Comparison of ENCODE assay signal across 8 cellular contexts in genomic region chr7:100539436-100540006, GRCh38. TPM values are rescaled to one million over a fixed set of nuclear protein-coding genes. Genes with fewer than 3 reads are reported as not detected.
DNase-seq lines count a peak whose midpoint lies in the region; ATAC-seq and TF ChIP-seq lines count a peak whose summit lies in the region.

No MANE protein-coding gene starts in this region.

- H3K4me3 ChIP-seq in mesodermal cell (ENCODE audit: extremely low read depth, insufficient read depth, low read length, poor library complexity, severe bottlenecking) = peak overlapping the region; percentile 76

- H3K9me3 ChIP-seq in mesodermal cell (ENCODE audit: control insufficient read depth, low read length) = no peaks in the 10 kb centered on the region

- no peak for DNase-seq in GM19240 (ENCODE audit: insufficient read length, low spot score)
- DNase-seq in SHP77 treated with DMSO at 0.1 percent for 48 hours (lab: John Stamatoyannopoulos, UW) = no peak
- DNase-seq in stimulated activated CD4-positive, alpha-beta T cell treated with anti-CD3 and anti-CD28 coated beads, Interleukin-1b, Interleukin-23, amount 100 ng/mL, for 48 hours = no peak

- H3K4me3 Mint-ChIP-seq in brain = peak overlapping the region; percentile 77 to 97 (median 92)

- peak overlapping the region in 2 of 5 experiments; percentile 48 to 81 for H3K27ac Mint-ChIP-seq in brain

- H3K9me3 Mint-ChIP-seq in brain = no peaks in the 10 kb centered on the region

- 0 to 1% methylated on average over 11 to 32 of the region's 44 CpGs for WGBS in mesodermal cell (ENCODE audit: insufficient coverage in 2 of 2), 2 experiments

- no peaks in the 10 kb centered on the region for H3K36me3 Mint-ChIP-seq in brain

- ATAC-seq in HG03064 (IDR thresholded peaks at IDR 0.05; ENCODE audit: low read depth, unreplicated experiment) (peak; percentile 10), GM21367 (IDR thresholded peaks at IDR 0.05; ENCODE audit: unreplicated experiment) (no peak)

- H3K4me1 ChIP-seq in mesodermal cell (ENCODE audit: control insufficient read depth, insufficient read depth, low read length, poor library complexity, severe bottlenecking) = no peaks in the 10 kb centered on the region

- TF ChIP-seq CTCF in 22Rv1 (IDR thresholded peaks at IDR 0.05) (no peak), brain (conservative IDR thresholded peaks at IDR 0.05) (no peak)

- peaks cover 54% of the 10 kb centered on the region for H3K4me1 Mint-ChIP-seq in brain

- H3K36me3 ChIP-seq in mesodermal cell (ENCODE audit: control insufficient read depth, insufficient read depth, low read length) = no peaks in the 10 kb centered on the region

- peaks cover 7% of the 10 kb centered on the region for H3K27me3 Mint-ChIP-seq in brain

- H3K27ac ChIP-seq in 22Rv1 = peak overlapping the region; percentile 91
- H3K27ac ChIP-seq in mesodermal cell (ENCODE audit: low read depth, low read length, severe bottlenecking) = no peak overlapping the region

RNA-seq across cellular contexts. Expression of gene AGFG2, which starts 0.5 kb away (rescaled TPM):
- polyA plus RNA-seq in brain (ENCODE audit: insufficient read depth, low read depth, low replicate concordance) = 44.8 TPM
- polyA plus RNA-seq in mesodermal cell (2013, experiment 1 of 2) = 14.0 TPM
- polyA plus RNA-seq in mesodermal cell (2013, experiment 2 of 2) = 9.2 TPM

RNA-seq across cellular contexts. Expression of gene SAP25, which starts 34.2 kb away (rescaled TPM):
- polyA plus RNA-seq in brain (ENCODE audit: insufficient read depth, low read depth, low replicate concordance) = 0.81 TPM
- polyA plus RNA-seq in mesodermal cell (2013, experiment 1 of 2) = 4.4 TPM
- 3.1 TPM for polyA plus RNA-seq in mesodermal cell (2013, experiment 2 of 2)

RNA-seq across cellular contexts. Expression of gene LRCH4, which starts 46.4 kb away (rescaled TPM):
- polyA plus RNA-seq in brain (ENCODE audit: insufficient read depth, low read depth, low replicate concordance) = 32.4 TPM
- 53.1 TPM for polyA plus RNA-seq in mesodermal cell (2013, experiment 1 of 2)
- 44.1 TPM for polyA plus RNA-seq in mesodermal cell (2013, experiment 2 of 2)

RNA-seq across cellular contexts. Expression of gene FBXO24, which starts 46.6 kb away (rescaled TPM):
- 0.53 TPM for polyA plus RNA-seq in brain (ENCODE audit: insufficient read depth, low read depth, low replicate concordance)
- 1.5 TPM for polyA plus RNA-seq in mesodermal cell (2013, experiment 1 of 2)
- 0.86 TPM for polyA plus RNA-seq in mesodermal cell (2013, experiment 2 of 2)

RNA-seq across cellular contexts. Expression of gene NYAP1, which starts 55.8 kb away (rescaled TPM):
- 20.8 TPM for polyA plus RNA-seq in brain (ENCODE audit: insufficient read depth, low read depth, low replicate concordance)
- 6.7 TPM for polyA plus RNA-seq in mesodermal cell (2013, experiment 1 of 2)
- polyA plus RNA-seq in mesodermal cell (2013, experiment 2 of 2) = 5.7 TPM
